Comparison of ENCODE assay signal across 11 cellular contexts in genomic region chr1:1295154-1295923, GRCh38. TPM values are rescaled to one million over a fixed set of nuclear protein-coding genes. Genes with fewer than 3 reads are reported as not detected.
DNase-seq lines count a peak whose midpoint lies in the region; ATAC-seq and TF ChIP-seq lines count a peak whose summit lies in the region.
"Had no signal": no experiment of that assay in that cellular context is flagged by ENCODE, and none has a peak within 500 bp of the region (broad histone marks: within the 10 kb centered on the region; RNA-seq: fewer than 3 reads in every experiment).

No MANE protein-coding gene starts in this region.

- H3K4me3 ChIP-seq in HEK293 (ENCODE audit: low read depth, low read length): no peak overlapping the region

- POLR2A ChIA-PET in HEK293 (lab: Yijun Ruan, JAX): no interaction called here
- POLR2A ChIA-PET in activated CD8-positive, alpha-beta T cell treated with anti-CD3 and anti-CD28 coated beads for 36 hours (lab: Charles Lee): interaction anchor here (0.8 kb wide), 1 partner anchor 21 kb away, joined by 3 read pairs; no protein-coding TSS in a partner anchor

- H3K27ac ChIP-seq in HEK293 (ENCODE audit: extremely low read depth, low read depth, low read length): no peak overlapping the region

- no peaks in the 10 kb centered on the region for H3K4me1 ChIP-seq in HEK293 (ENCODE audit: control insufficient read depth, insufficient read depth, low read length)

- no peak for TF ChIP-seq CTCF in HEK293 (tag by site-specific recombination; IDR thresholded peaks at IDR 0.05)
- no peak for TF ChIP-seq CTCF in activated CD8-positive, alpha-beta T cell treated with anti-CD3 and anti-CD28 coated beads for 36 hours (IDR thresholded peaks at IDR 0.05)

- H3K27ac Mint-ChIP-seq in activated CD8-positive, alpha-beta T cell treated with anti-CD3 and anti-CD28 coated beads for 36 hours: no peak overlapping the region

- no peak for DNase-seq in activated CD8-positive, alpha-beta T cell treated with anti-CD3 and anti-CD28 coated beads for 36 hours
- DNase-seq: Calu3, DND-41, GF-D8, H7, NCI-H1048, NCI-H1694, NCI-H446, NCI-H748 treated with DMSO at 0.1 percent for 48 hours, Right ventricle myocardium superior had no signal

- H3K4me3 Mint-ChIP-seq in activated CD8-positive, alpha-beta T cell treated with anti-CD3 and anti-CD28 coated beads for 36 hours: no peak overlapping the region

- peaks cover 2% of the 10 kb centered on the region for H3K4me1 Mint-ChIP-seq in activated CD8-positive, alpha-beta T cell treated with anti-CD3 and anti-CD28 coated beads for 36 hours (ENCODE audit: low read depth)

- no peaks in the 10 kb centered on the region for H3K9me3 Mint-ChIP-seq in activated CD8-positive, alpha-beta T cell treated with anti-CD3 and anti-CD28 coated beads for 36 hours

- intact Hi-C loops in activated CD8-positive, alpha-beta T cell treated with anti-CD3 and anti-CD28 coated beads for 36 hours (cut with micrococcal nuclease): no loop called here

- no peaks in the 10 kb centered on the region for H3K36me3 Mint-ChIP-seq in activated CD8-positive, alpha-beta T cell treated with anti-CD3 and anti-CD28 coated beads for 36 hours (ENCODE audit: low read depth)

- peaks cover 0 to 41% of the 10 kb centered on the region in 2 experiments; a peak in 1 of 3 replicates for H3K36me3 ChIP-seq in HEK293 (ENCODE audit: control insufficient read depth in 2 of 2, insufficient read depth in 1 of 2, low read length in 2 of 2)

- H3K27me3 Mint-ChIP-seq in activated CD8-positive, alpha-beta T cell treated with anti-CD3 and anti-CD28 coated beads for 36 hours: no peaks in the 10 kb centered on the region

- CTCF ChIA-PET in HEK293 (lab: Yijun Ruan, JAX): interaction anchor here (1.0 kb wide), 1 partner anchor 306 kb away, joined by 3 read pairs; no protein-coding TSS in a partner anchor
- CTCF ChIA-PET in activated CD8-positive, alpha-beta T cell treated with anti-CD3 and anti-CD28 coated beads for 36 hours (lab: Charles Lee): interaction anchor here (1.1 kb wide), 3 partner anchors 8 to 173 kb away, joined by 3 to 5 read pairs (median 3); no protein-coding TSS in a partner anchor

- ATAC-seq in activated CD8-positive, alpha-beta T cell treated with anti-CD3 and anti-CD28 coated beads for 36 hours: no peak

- H3K9me3 ChIP-seq in HEK293 (ENCODE audit: control insufficient read depth, insufficient read depth, low read depth, low read length): no peaks in the 10 kb centered on the region

TF ChIP-seq in HEK293, 187 proteins besides CTCF, POLR2A, EP300 and RAD21:
- TF ChIP-seq ZNF600 (tag by site-specific recombination; IDR thresholded peaks at IDR 0.05) (peak; percentile 67), ZIC2 (tag by site-specific recombination; IDR thresholded peaks at IDR 0.05) (0 out of 2 replicates have a peak, but pooled peaks have one; percentile 55), ZBTB44 (tag by site-specific recombination; IDR thresholded peaks at IDR 0.05) (no peak), ZBTB21 (tag by site-specific recombination; IDR thresholded peaks at IDR 0.05) (no peak), ZNF157 (tag by site-specific recombination; IDR thresholded peaks at IDR 0.05) (no peak), GLIS1 (tag by site-specific recombination; IDR thresholded peaks at IDR 0.05) (peak; percentile 53), KLF8 (tag by site-specific recombination; IDR thresholded peaks at IDR 0.05) (peak; percentile 69), GLI2 (tag by site-specific recombination; IDR thresholded peaks at IDR 0.05; ENCODE audit: borderline replicate concordance, low read depth) (no peak), PATZ1 (tag by site-specific recombination; IDR thresholded peaks at IDR 0.05) (0 out of 2 replicates have a peak, but pooled peaks have one; percentile 21), ZFP3 (tag by site-specific recombination; IDR thresholded peaks at IDR 0.05; ENCODE audit: low read depth) (no peak), ZNF391 (tag by site-specific recombination; IDR thresholded peaks at IDR 0.05; ENCODE audit: borderline replicate concordance, low read depth) (no peak), SCRT2 (tag by site-specific recombination; IDR thresholded peaks at IDR 0.05) (no peak), HIC1 (tag by site-specific recombination; IDR thresholded peaks at IDR 0.05) (0 out of 2 replicates have a peak, but pooled peaks have one; percentile 50), ZNF626 (tag by site-specific recombination; IDR thresholded peaks at IDR 0.05) (no peak)

RNA-seq across cellular contexts. Expression of gene ACAP3, which starts 12.4 kb away (rescaled TPM):
- 10 to 100 TPM; 41.1 to 42.5 TPM for total RNA-seq in activated CD8-positive, alpha-beta T cell treated with anti-CD3 and anti-CD28 coated beads for 36 hours

RNA-seq across cellular contexts. Expression of gene PUSL1, which starts 13.1 kb away (rescaled TPM):
- 10 to 100 TPM; 23.9 to 25.4 TPM for total RNA-seq in activated CD8-positive, alpha-beta T cell treated with anti-CD3 and anti-CD28 coated beads for 36 hours

RNA-seq across cellular contexts. Expression of gene SCNN1D, which starts 15.1 kb away (rescaled TPM):
- total RNA-seq in activated CD8-positive, alpha-beta T cell treated with anti-CD3 and anti-CD28 coated beads for 36 hours: 1 to 10 TPM; 4.9 to 5.6 TPM

RNA-seq across cellular contexts. Expression of gene UBE2J2, which starts 21.7 kb away (rescaled TPM):
- total RNA-seq in activated CD8-positive, alpha-beta T cell treated with anti-CD3 and anti-CD28 coated beads for 36 hours: 10 to 100 TPM; 52.3 to 59.2 TPM

RNA-seq across cellular contexts. Expression of gene INTS11, which starts 29.1 kb away (rescaled TPM):
- total RNA-seq in activated CD8-positive, alpha-beta T cell treated with anti-CD3 and anti-CD28 coated beads for 36 hours: 100 to 1,000 TPM; 110 to 122 TPM
